In genomic region chr11:67464411-67465189, GRCh38 we compare ENCODE assay signal across 1 cellular context.
A peak's percentile ranks its signal among the peaks of the same experiment; 100 is the strongest.
TF ChIP-seq lines count a peak whose summit lies in the region.

No MANE protein-coding gene starts in this region.

TF ChIP-seq in WTC11, 78 proteins besides CTCF, POLR2A, EP300 and RAD21 (continued from another document):
- 0 out of 2 replicates have a peak, but pooled peaks have one; percentile 60 for TF ChIP-seq ZNF281 (CRISPR knock-in tag; IDR thresholded peaks at IDR 0.05)
